In genomic region chrX:68930576-68931317, GRCh38 we compare ENCODE assay signal across 29 cellular contexts.
DNase-seq lines count a peak whose midpoint lies in the region; ATAC-seq and TF ChIP-seq lines count a peak whose summit lies in the region.
"Had no signal": no experiment of that assay in that cellular context is flagged by ENCODE, and none has a peak within 500 bp of the region (broad histone marks: within the 10 kb centered on the region; RNA-seq: fewer than 3 reads in every experiment).

No MANE protein-coding gene starts in this region.

- no peaks in the 10 kb centered on the region for H4K20me1 ChIP-seq in PC-3 (ENCODE audit: low read length)

- no peak overlapping the region for H2AFZ ChIP-seq in PC-3 (ENCODE audit: low read length)

- peak overlapping the region; percentile 57 for H3K27ac Mint-ChIP-seq in Caco-2 (ENCODE audit: unreplicated experiment)
- H3K27ac Mint-ChIP-seq in progenitor cell of endocrine pancreas = peak overlapping the region; percentile 29
- H3K27ac Mint-ChIP-seq: activated naive CD4-positive, alpha-beta T cell treated with anti-CD3 and anti-CD28 coated beads, Interleukin-2, amount 50 U/mL, for 24 hours; activated T-helper 17 cell treated with anti-CD3 and anti-CD28 coated beads, Interleukin-2, amount 50 U/mL, for 72 hours; H9; memory B cell; stimulated activated naive B cell treated with anti-CD40 and anti-IgM and Interleukin-4, amounts not matched to agents 10 μg/mL and 1 μg/mL and 100 μg/mL, for 72 hours had no signal

- TF ChIP-seq EP300 in stomach (IDR thresholded peaks at IDR 0.05) = no peak

- H3F3A ChIP-seq in PC-3 (ENCODE audit: low read length, unreplicated experiment) = no peaks in the 10 kb centered on the region

- CTCF ChIA-PET in Caco-2 (lab: Charles Lee) (no interaction called here), PC-3 (lab: Charles Lee) (no interaction called here)

- no TSS peak for BruUV-seq in Caco-2 (replicated peaks; lab: Mats Ljungman, UMichigan)
- no TSS peak for BruUV-seq in PC-3 (replicated peaks; lab: Mats Ljungman, UMichigan)

- H3K27ac ChIP-seq in PC-3 (ENCODE audit: low read length) (no peak overlapping the region), stomach (no peak overlapping the region)
- H3K27ac ChIP-seq: HL-60 had no signal

- H3K27me3 Mint-ChIP-seq in Caco-2 (ENCODE audit: insufficient read depth, unreplicated experiment) (no peaks in the 10 kb centered on the region), progenitor cell of endocrine pancreas (no peaks in the 10 kb centered on the region)
- H3K27me3 Mint-ChIP-seq: activated naive CD4-positive, alpha-beta T cell treated with anti-CD3 and anti-CD28 coated beads, Interleukin-2, amount 50 U/mL, for 24 hours; activated T-helper 17 cell treated with anti-CD3 and anti-CD28 coated beads, Interleukin-2, amount 50 U/mL, for 72 hours; stimulated activated naive B cell treated with anti-CD40 and anti-IgM and Interleukin-4, amounts not matched to agents 10 μg/mL and 1 μg/mL and 100 μg/mL, for 72 hours had no signal

- H3K4me3 ChIP-seq in Caco-2 (ENCODE audit: low read depth, low read length) (no peak overlapping the region), PC-3 (ENCODE audit: low read length) (no peak overlapping the region), stomach (no peak overlapping the region)
- H3K4me3 ChIP-seq: smooth muscle cell had no signal

- no peak for TF ChIP-seq CTCF in Caco-2 (IDR thresholded peaks at IDR 0.05; ENCODE audit: insufficient read depth in 1 of 2, low read depth in 1 of 2, low read length in 1 of 2, severe bottlenecking in 1 of 2, unreplicated experiment in 1 of 2)
- TF ChIP-seq CTCF in PC-3 (conservative IDR thresholded peaks at IDR 0.05; ENCODE audit: low read depth, low read length) = no peak
- no peak for TF ChIP-seq CTCF in progenitor cell of endocrine pancreas (IDR thresholded peaks at IDR 0.05; ENCODE audit: unreplicated experiment)
- TF ChIP-seq CTCF in stomach (IDR thresholded peaks at IDR 0.05) = no peak

- POLR2A ChIA-PET in Caco-2 (lab: Charles Lee) = no interaction called here
- POLR2A ChIA-PET in PC-3 (lab: Charles Lee; ENCODE audit: unreplicated experiment) = interaction anchor here (0.6 kb wide), 1 partner anchor 372 kb away, joined by 4 read pairs; no protein-coding TSS in a partner anchor

- no peaks in the 10 kb centered on the region for H3K9me3 Mint-ChIP-seq in Caco-2 (ENCODE audit: unreplicated experiment)
- peaks cover 10% of the 10 kb centered on the region for H3K9me3 Mint-ChIP-seq in progenitor cell of endocrine pancreas (ENCODE audit: low read depth)
- H3K9me3 Mint-ChIP-seq: activated naive CD4-positive, alpha-beta T cell treated with anti-CD3 and anti-CD28 coated beads, Interleukin-2, amount 50 U/mL, for 24 hours; activated T-helper 17 cell treated with anti-CD3 and anti-CD28 coated beads, Interleukin-2, amount 50 U/mL, for 72 hours; CD4-positive, alpha-beta memory T cell; memory B cell; stimulated activated naive B cell treated with anti-CD40 and anti-IgM and Interleukin-4, amounts not matched to agents 10 μg/mL and 1 μg/mL and 100 μg/mL, for 72 hours had no signal

- no peaks in the 10 kb centered on the region for H3K79me2 ChIP-seq in PC-3 (ENCODE audit: low read length)

- H3K36me3 Mint-ChIP-seq in Caco-2 (ENCODE audit: insufficient read depth, unreplicated experiment) = peaks cover 5% of the 10 kb centered on the region
- H3K36me3 Mint-ChIP-seq in progenitor cell of endocrine pancreas (ENCODE audit: insufficient read depth) = no peaks in the 10 kb centered on the region
- H3K36me3 Mint-ChIP-seq: activated naive CD4-positive, alpha-beta T cell treated with anti-CD3 and anti-CD28 coated beads, Interleukin-2, amount 50 U/mL, for 24 hours; CD4-positive, alpha-beta memory T cell; memory B cell; stimulated activated naive B cell treated with anti-CD40 and anti-IgM and Interleukin-4, amounts not matched to agents 10 μg/mL and 1 μg/mL and 100 μg/mL, for 72 hours had no signal

- peak; percentile 11 to 34 for DNase-seq in Caco-2
- peak; percentile 19 for DNase-seq in PC-3
- no peak for DNase-seq in progenitor cell of endocrine pancreas (ENCODE audit: low spot score, unreplicated experiment)
- DNase-seq in stomach = no peak
- DNase-seq in Ammon's horn (ENCODE audit: low spot score) = no peak
- DNase-seq in D341Med (ENCODE audit: low spot score) = no peak
- no peak for DNase-seq in NCI-H1436 treated with DMSO at 0.1 percent for 48 hours (lab: John Stamatoyannopoulos, UW)
- DNase-seq: activated CD4-positive, alpha-beta T cell treated with anti-CD3 and anti-CD28 coated beads, Interleukin-2, amount 50 U/mL, for 48 hours; activated CD4-positive, CD25-positive, alpha-beta regulatory T cell; activated CD8-positive, alpha-beta memory T cell treated with anti-CD3 and anti-CD28 coated beads, Interleukin-2, amount 50 U/mL, for 48 hours; CD4-positive, alpha-beta memory T cell; cerebellar nuclear complex; H9; islet precursor cell; NCI-H1092; NCI-H2029 treated with DMSO at 0.1 percent for 48 hours; NCI-H226; NCI-H774; SHP77; stimulated activated CD4-positive, alpha-beta T cell treated with anti-CD3 and anti-CD28 coated beads, Interleukin-4, amount 100 ng/mL, for 1 hour; stimulated activated naive B cell treated with anti-CD40 and anti-IgM and Interleukin-4, amounts not matched to agents 10 μg/mL and 1 μg/mL and 100 μg/mL, for 72 hours; T1000 had no signal

- 54 to 75% (median 73%) methylated on average over 2 to 5 of the region's 5 CpGs for whole genome bisulfite sequencing in stomach, 5 donors

- H3K4me3 Mint-ChIP-seq in Caco-2 (ENCODE audit: unreplicated experiment) (no peak overlapping the region), progenitor cell of endocrine pancreas (ENCODE audit: low read depth) (no peak overlapping the region)
- H3K4me3 Mint-ChIP-seq: activated naive CD4-positive, alpha-beta T cell treated with anti-CD3 and anti-CD28 coated beads, Interleukin-2, amount 50 U/mL, for 24 hours; activated T-helper 17 cell treated with anti-CD3 and anti-CD28 coated beads, Interleukin-2, amount 50 U/mL, for 72 hours; CD4-positive, alpha-beta memory T cell; H9; memory B cell; stimulated activated naive B cell treated with anti-CD40 and anti-IgM and Interleukin-4, amounts not matched to agents 10 μg/mL and 1 μg/mL and 100 μg/mL, for 72 hours had no signal

- H3K4me1 Mint-ChIP-seq in Caco-2 (ENCODE audit: low read depth, unreplicated experiment) (no peaks in the 10 kb centered on the region), progenitor cell of endocrine pancreas (ENCODE audit: low read depth) (peaks cover 5% of the 10 kb centered on the region)

- H3K36me3 ChIP-seq in Caco-2 (ENCODE audit: control insufficient read depth, insufficient read depth, low read length) (no peaks in the 10 kb centered on the region), PC-3 (ENCODE audit: low read depth, low read length) (no peaks in the 10 kb centered on the region), stomach (no peaks in the 10 kb centered on the region)

- TF ChIP-seq POLR2A in stomach (IDR thresholded peaks at IDR 0.05) = no peak

- no peak overlapping the region for H3K9ac ChIP-seq in PC-3 (ENCODE audit: low read length)

- intact Hi-C loops in Caco-2 (cut with micrococcal nuclease; ENCODE audit: unreplicated experiment) (no loop called here), PC-3 (cut with micrococcal nuclease) (loop anchor here (5.0 kb wide), 1 partner anchor 103 kb away; the partner anchor contains the start of gene EFNB1), stomach (cut with DNase I; ENCODE audit: low total_unique reads) (no loop called here)

- no peak for ATAC-seq in PC-3
- peak; percentile 5 for ATAC-seq in esophagus mucosa
- ATAC-seq: activated T-helper 17 cell treated with anti-CD3 and anti-CD28 coated beads, Interleukin-2, amount 50 U/mL, for 72 hours; HepG2; stimulated activated naive B cell treated with anti-CD40 and anti-IgM and Interleukin-4, amounts not matched to agents 10 μg/mL and 1 μg/mL and 100 μg/mL, for 72 hours had no signal

- H3K9me2 ChIP-seq in PC-3 (replicated peaks; ENCODE audit: low read length) = no peaks in the 10 kb centered on the region

- H3K4me1 ChIP-seq in Caco-2 = no peaks in the 10 kb centered on the region
- H3K4me1 ChIP-seq in PC-3 (ENCODE audit: insufficient read depth, low read length) = peaks cover 31% of the 10 kb centered on the region
- peaks cover 0 to 6% (median 0%) of the 10 kb centered on the region in 4 donors for H3K4me1 ChIP-seq in stomach

- H3K9me3 ChIP-seq in Caco-2 = no peaks in the 10 kb centered on the region
- H3K9me3 ChIP-seq in PC-3 (ENCODE audit: low read length) = no peaks in the 10 kb centered on the region
- no peaks in the 10 kb centered on the region for H3K9me3 ChIP-seq in stomach

- H3K4me2 ChIP-seq in PC-3 (ENCODE audit: low read length) = no peak overlapping the region
- H3K4me2 ChIP-seq: smooth muscle cell had no signal

- H3K27me3 ChIP-seq in Caco-2 (replicated peaks; ENCODE audit: control insufficient read depth, insufficient read depth, low read length) (no peaks in the 10 kb centered on the region), PC-3 (ENCODE audit: low read length) (no peaks in the 10 kb centered on the region), stomach (peaks cover 0 to 10% (median 0%) of the 10 kb centered on the region in 3 donors)

Comparison
In these comparisons a context has a peak if more than half of its experiments do, and no peak if none do; other contexts are left out.
1. DNase-seq: peak in Caco-2 (2 of 2) and PC-3 (single experiment); none in progenitor cell of endocrine pancreas (single experiment), stomach (single experiment), Ammon's horn (single experiment), D341Med (single experiment) and NCI-H1436 treated with DMSO at 0.1 percent for 48 hours (single experiment).